ENCODE assay signal across 1 cellular context in the genomic region with DNA sequence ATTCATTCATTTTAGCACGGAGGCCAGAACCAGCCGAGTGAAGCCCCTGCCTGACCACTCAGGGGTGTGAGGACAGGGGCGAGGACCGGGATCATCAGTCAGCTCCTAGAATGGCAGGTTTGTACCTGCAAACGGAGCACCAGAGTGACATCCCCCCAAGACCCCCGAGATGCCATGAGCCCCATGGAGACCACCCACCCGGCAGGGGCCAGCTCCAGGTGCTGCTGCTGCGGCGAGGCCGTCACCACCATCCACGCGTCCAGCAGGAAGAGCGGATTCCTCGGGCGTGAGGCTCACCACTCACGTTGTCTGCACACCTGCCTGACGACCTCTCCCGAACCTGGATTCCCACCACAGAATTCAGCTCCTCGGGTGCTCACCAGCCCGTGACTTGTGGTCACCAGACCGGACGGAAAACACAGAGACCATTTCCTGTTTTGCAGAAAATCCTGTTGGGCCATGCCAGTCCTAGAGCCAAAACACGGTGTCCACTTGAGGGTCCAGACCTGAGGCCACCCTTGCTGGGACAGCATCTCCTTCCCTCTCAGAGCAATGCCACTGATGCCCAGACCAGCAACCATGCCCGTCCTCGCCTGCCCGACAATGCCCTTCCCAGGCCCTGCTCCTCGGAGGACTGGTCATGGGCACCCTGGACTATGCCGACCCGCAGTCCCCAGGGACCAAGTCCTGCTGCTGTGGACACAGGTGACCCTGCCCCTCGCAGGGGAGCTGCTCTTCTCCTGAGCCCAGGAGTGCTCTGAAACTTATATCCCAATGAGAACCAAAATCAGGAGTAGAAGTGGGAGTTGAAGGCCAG.
TF ChIP-seq lines count a peak whose summit lies in the region.

No MANE protein-coding gene starts in this region.

TF ChIP-seq in Ishikawa, 13 proteins besides CTCF, POLR2A, EP300 and RAD21 (continued from another document):
- TF ChIP-seq, protein P1, sequence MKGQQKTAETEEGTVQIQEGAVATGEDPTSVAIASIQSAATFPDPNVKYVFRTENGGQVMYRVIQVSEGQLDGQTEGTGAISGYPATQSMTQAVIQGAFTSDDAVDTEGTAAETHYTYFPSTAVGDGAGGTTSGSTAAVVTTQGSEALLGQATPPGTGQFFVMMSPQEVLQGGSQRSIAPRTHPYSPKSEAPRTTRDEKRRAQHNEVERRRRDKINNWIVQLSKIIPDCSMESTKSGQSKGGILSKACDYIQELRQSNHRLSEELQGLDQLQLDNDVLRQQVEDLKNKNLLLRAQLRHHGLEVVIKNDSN (IDR thresholded peaks at IDR 0.05), result 0 out of 2 replicates have a peak, but pooled peaks have one; percentile 25
- TF ChIP-seq MAX (IDR thresholded peaks at IDR 0.05), result peak; percentile 78
- TF ChIP-seq ZBTB7A (IDR thresholded peaks at IDR 0.05; ENCODE audit: low read depth), result peak; percentile 93; the same call in 1 of the 2 replicates
